Comparison of ENCODE assay signal across 8 cellular contexts in the genomic region with DNA sequence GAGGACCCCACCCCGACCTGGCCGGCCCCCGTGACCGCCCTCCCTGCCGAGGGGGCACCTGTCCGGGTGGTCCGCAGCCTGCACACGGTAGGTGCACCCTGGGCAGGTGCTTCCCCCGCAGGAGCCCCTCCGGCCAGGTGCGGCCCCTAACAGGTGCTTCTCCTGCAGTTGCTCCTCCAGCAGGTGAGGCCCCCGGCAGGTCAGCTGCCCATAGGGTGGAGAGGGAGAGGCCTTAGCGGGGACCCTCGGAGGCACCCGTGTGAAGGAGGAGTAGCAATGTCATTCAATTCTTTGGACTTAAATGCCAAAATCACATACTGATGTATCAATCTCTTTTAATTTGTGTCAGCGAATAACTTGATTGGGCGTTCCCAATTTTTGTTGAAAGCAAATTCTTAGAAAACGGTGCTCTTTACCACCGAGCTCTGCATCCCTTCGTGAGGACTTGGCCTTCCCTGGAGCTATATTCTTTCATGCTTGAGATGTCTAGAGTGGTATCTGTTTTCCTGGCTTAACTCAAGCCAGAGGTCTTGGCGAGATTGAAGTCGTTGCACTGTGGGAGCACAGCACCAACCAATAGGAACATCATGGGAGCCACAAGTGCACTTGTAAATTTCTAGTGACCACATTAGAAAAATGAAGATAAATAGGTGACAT. TPM values are rescaled to one million over a fixed set of nuclear protein-coding genes. Genes with fewer than 3 reads are reported as not detected.
DNase-seq lines count a peak whose midpoint lies in the region; ATAC-seq and TF ChIP-seq lines count a peak whose summit lies in the region.

No MANE protein-coding gene starts in this region.

- H3K4me1 ChIP-seq in left ventricle myocardium inferior, result peaks cover 23% of the 10 kb centered on the region
- peaks cover 4% of the 10 kb centered on the region for H3K4me1 ChIP-seq in NT2/D1 (ENCODE audit: insufficient read depth, insufficient read length)

- H3K9ac ChIP-seq in NT2/D1 (ENCODE audit: insufficient read length, low read depth), result peak overlapping the region; percentile 64

- H3K36me3 ChIP-seq in left ventricle myocardium inferior (no peaks in the 10 kb centered on the region), NT2/D1 (ENCODE audit: insufficient read depth, insufficient read length, low read length) (peaks cover 18% of the 10 kb centered on the region)

- peak overlapping the region; percentile 90 for H3K4me3 Mint-ChIP-seq in natural killer cell

- H3K4me1 Mint-ChIP-seq in natural killer cell, result peaks cover 19 to 39% of the 10 kb centered on the region in 2 donors

- no peaks in the 10 kb centered on the region for H3K27me3 ChIP-seq in left ventricle myocardium inferior (ENCODE audit: low read depth)
- no peaks in the 10 kb centered on the region for H3K27me3 ChIP-seq in NT2/D1 (ENCODE audit: insufficient read depth, insufficient read length)

- no peaks in the 10 kb centered on the region for H3K9me3 Mint-ChIP-seq in natural killer cell

- H3K4me3 ChIP-seq in left ventricle myocardium inferior (peak overlapping the region; percentile 85), NT2/D1 (ENCODE audit: insufficient read length, low read depth) (peak overlapping the region; percentile 59)

- H3K27me3 Mint-ChIP-seq in natural killer cell (ENCODE audit: low read depth in 2 of 2), result no peaks in the 10 kb centered on the region

- peaks cover 15% of the 10 kb centered on the region for H3K9me3 ChIP-seq in left ventricle myocardium inferior (replicated peaks)
- peaks cover 11% of the 10 kb centered on the region; the same call in 1 of the 2 replicates for H3K9me3 ChIP-seq in NT2/D1 (ENCODE audit: insufficient read depth, low read length)

- no peaks in the 10 kb centered on the region for H3K36me3 Mint-ChIP-seq in natural killer cell

- no peak for TF ChIP-seq CTCF in left ventricle myocardium inferior (IDR thresholded peaks at IDR 0.05; ENCODE audit: borderline replicate concordance)
- TF ChIP-seq CTCF in natural killer cell (IDR thresholded peaks at IDR 0.05), result no peak

- ATAC-seq in left ventricle myocardium superior (no peak), natural killer cell (no peak), GM18868 (IDR thresholded peaks at IDR 0.05; ENCODE audit: unreplicated experiment) (no peak)

- intact Hi-C loops in left ventricle myocardium inferior (cut with micrococcal nuclease) (no loop called here), left ventricle myocardium superior (cut with micrococcal nuclease) (no loop called here), natural killer cell (cut with micrococcal nuclease) (no loop called here)

- DNase-seq in left ventricle myocardium inferior, result no peak
- no peak for DNase-seq in left ventricle myocardium superior
- no peak for DNase-seq in NT2/D1 (ENCODE audit: low read depth, low spot score)
- DNase-seq in dermis blood vessel endothelial cell, result peak; percentile 24
- no peak for DNase-seq in natural killer cell
- no peak for DNase-seq in HPDE6-E6E7 (ENCODE audit: extremely low spot score)
- DNase-seq in Ammon's horn (ENCODE audit: low spot score), result no peak

- H3K27ac Mint-ChIP-seq in natural killer cell, result peak overlapping the region; percentile 53 to 95

- peak overlapping the region; percentile 91 for H3K27ac ChIP-seq in left ventricle myocardium inferior (replicated peaks)

RNA-seq across cellular contexts. Expression of a gene that starts 0.8 kb away (rescaled TPM):
- total RNA-seq in left ventricle myocardium inferior, result 3.7 TPM
- total RNA-seq in left ventricle myocardium superior, result 5.0 TPM
- 12.4 and 46.8 TPM in 2 replicates for total RNA-seq in dermis blood vessel endothelial cell
- total RNA-seq in natural killer cell, result 10 to 100 TPM in 2 of 3 donors, 1 to 10 TPM in 1; 8.8 to 14.8 (median 14.1) TPM
